5 cellular contexts compared by ENCODE assay signal in genomic region chr5:138143592-138143991, GRCh38. TPM values are rescaled to one million over a fixed set of nuclear protein-coding genes. Genes with fewer than 3 reads are reported as not detected.
"Had no signal": no experiment of that assay in that cellular context is flagged by ENCODE, and none has a peak within 500 bp of the region (broad histone marks: within the 10 kb centered on the region; RNA-seq: fewer than 3 reads in every experiment).

No MANE protein-coding gene starts in this region.

RNA-seq across cellular contexts. Expression of gene NME5, which starts 4.4 kb away (rescaled TPM):
- total RNA-seq: SJSA1 had no signal

RNA-seq across cellular contexts. Expression of gene WNT8A, which starts 59.8 kb away (rescaled TPM):
- total RNA-seq: PC-3, Peyer's patch, Right ventricle myocardium superior, SJSA1 had no signal
- polyA plus RNA-seq: SK-N-SH had no signal
